In genomic region chr7:27130540-27131389, GRCh38 we compare ENCODE assay signal across 8 cellular contexts. TPM values are rescaled to one million over a fixed set of nuclear protein-coding genes. Genes with fewer than 3 reads are reported as not detected.
DNase-seq lines count a peak whose midpoint lies in the region; ATAC-seq, FAIRE-seq and TF ChIP-seq lines count a peak whose summit lies in the region.

Gene HOXA4, minus strand, starts transcription at chr7:27130757. Its CDS starts 24 bp downstream, at chr7:27130733.

- intact Hi-C loops in ascending aorta (cut with DNase I): loop anchor here (2.0 to 5.0 kb wide), 3 partner anchors 16 to 98 kb away; no protein-coding TSS in a partner anchor

- H3K9me3 ChIP-seq in T-helper 17 cell (ENCODE audit: control insufficient read depth, low read length, poor library complexity, severe bottlenecking) (no peaks in the 10 kb centered on the region), ascending aorta (no peaks in the 10 kb centered on the region), iPS-15b (ENCODE audit: control insufficient read depth, insufficient read depth, low read length) (no peaks in the 10 kb centered on the region), small intestine (ENCODE audit: control insufficient read depth, low read depth) (no peaks in the 10 kb centered on the region)

- H3K4me1 Mint-ChIP-seq in T-helper 17 cell: peaks cover 2% of the 10 kb centered on the region

- peak within 1 kb of the TSS; percentile 75 for H3K27ac ChIP-seq in C4-2B
- H3K27ac ChIP-seq in HL-60 (replicated peaks): peak within 1 kb of the TSS; percentile 67
- peak within 1 kb of the TSS; percentile 86 to 89 for H3K27ac ChIP-seq in ascending aorta
- H3K27ac ChIP-seq in small intestine (ENCODE audit: low read depth in 1 of 2, low read length in 1 of 2): peak within 1 kb of the TSS; percentile 63 to 85

- no peak for FAIRE-seq in small intestine (lab: Jason Lieb, UNC)

- H3K27ac Mint-ChIP-seq in T-helper 17 cell: no peak within 1 kb of the TSS

- no peaks in the 10 kb centered on the region for H3K36me3 Mint-ChIP-seq in T-helper 17 cell (ENCODE audit: low read depth)

- H3K27me3 Mint-ChIP-seq in T-helper 17 cell: peaks cover 77% of the 10 kb centered on the region

- peak within 1 kb of the TSS; percentile 75 for H3K4me3 Mint-ChIP-seq in T-helper 17 cell

- H3K36me3 ChIP-seq in ascending aorta (no peaks in the 10 kb centered on the region), iPS-15b (ENCODE audit: control insufficient read depth, insufficient read depth, low read length) (no peaks in the 10 kb centered on the region), small intestine (ENCODE audit: control insufficient read depth in 2 of 2, insufficient read depth in 2 of 2, low read length in 2 of 2) (no peaks in the 10 kb centered on the region)

- ATAC-seq in T-helper 17 cell: peak; percentile 94

- H3K4me3 ChIP-seq in HL-60 (replicated peaks; ENCODE audit: insufficient read depth, low read length): peak within 1 kb of the TSS; percentile 50
- H3K4me3 ChIP-seq in ascending aorta: peak within 1 kb of the TSS; percentile 87
- H3K4me3 ChIP-seq in iPS-15b (ENCODE audit: low read depth, low read length): peak within 1 kb of the TSS; percentile 40
- peak within 1 kb of the TSS; percentile 45 to 70 for H3K4me3 ChIP-seq in small intestine (ENCODE audit: low read depth in 1 of 2, low read length in 2 of 2)

- TF ChIP-seq CTCF in C4-2B (conservative IDR thresholded peaks at IDR 0.05) (no peak), HL-60 (IDR thresholded peaks at IDR 0.05; ENCODE audit: insufficient read depth, low read length) (no peak), ascending aorta (IDR thresholded peaks at IDR 0.05) (no peak)

- WGBS in small intestine, 3 donors: 4 to 14% (median 6%) methylated on average over 56 to 67 of the region's 67 CpGs

- DNase-seq in HL-60 (ENCODE audit: low read depth in 1 of 2, low spot score in 1 of 2) (peak; percentile 51 to 78), T-helper 17 cell (peak; percentile 62 to 66 (median 66)), ascending aorta (ENCODE audit: low spot score in 2 of 2) (peak; percentile 62 to 96), small intestine (peak; percentile 84), SHP77 (lab: John Stamatoyannopoulos, UW) (no peak), NCI-H2029 (lab: John Stamatoyannopoulos, UW) (no peak)

- H3K27me3 ChIP-seq in HL-60 (ENCODE audit: insufficient read depth, poor library complexity, severe bottlenecking) (peaks cover 4% of the 10 kb centered on the region), ascending aorta (no peaks in the 10 kb centered on the region), iPS-15b (ENCODE audit: control insufficient read depth, insufficient read depth, low read length) (peaks cover 92% of the 10 kb centered on the region), small intestine (ENCODE audit: control insufficient read depth in 2 of 2, insufficient read depth in 2 of 2, low read length in 2 of 2) (peaks cover 0 to 6% of the 10 kb centered on the region in 2 donors)

- H3K9ac ChIP-seq in iPS-15b (ENCODE audit: low read depth, low read length): no peak within 1 kb of the TSS

- H3K4me1 ChIP-seq in ascending aorta: peaks cover 0 to 2% of the 10 kb centered on the region in 2 donors
- H3K4me1 ChIP-seq in iPS-15b (ENCODE audit: control insufficient read depth, insufficient read depth, low read length): no peaks in the 10 kb centered on the region
- H3K4me1 ChIP-seq in small intestine (ENCODE audit: control insufficient read depth in 2 of 2, insufficient read depth in 1 of 2, low read depth in 1 of 2, low read length in 1 of 2): peaks cover 0 to 11% of the 10 kb centered on the region in 2 donors

RNA-seq across cellular contexts. Expression of gene HOXA4, which starts in this region (rescaled TPM):
- total RNA-seq in T-helper 17 cell: under 1 TPM in 1 of 2 donors, not detected in 1; 0.26 TPM
- total RNA-seq in ascending aorta: 2.1 TPM
- polyA plus RNA-seq in small intestine: 1 to 10 TPM in 2 of 3 donors, not detected in 1; 2.4 to 7.9 TPM

Comparison
In these comparisons a context has a peak if more than half of its experiments do, and no peak if none do; other contexts are left out.
1. Peak in DNase-seq and ATAC-seq in T-helper 17 cell; RNA of the gene not detected or under 1 TPM.
2. DNase-seq: peak in HL-60 (2 of 2), ascending aorta (2 of 2) and small intestine (single experiment); none in SHP77 (0 of 2) and NCI-H2029 (single experiment).
3. Peak in every context shown above with its lines, with median percentiles within 50 percentile points of each other: H3K27ac ChIP-seq and H3K4me3 ChIP-seq.